1 cellular context compared by ENCODE assay signal in genomic region chr10:782751-783648, GRCh38.
TF ChIP-seq lines count a peak whose summit lies in the region.

No MANE protein-coding gene starts in this region.

TF ChIP-seq in SK-N-SH, 30 proteins besides CTCF, POLR2A, EP300 and RAD21 (continued from another document):
- TF ChIP-seq MAX (IDR thresholded peaks at IDR 0.05; ENCODE audit: low read depth) (no peak), GABPA (IDR thresholded peaks at IDR 0.05; ENCODE audit: low read depth) (no peak), SMC3 (IDR thresholded peaks at IDR 0.05; ENCODE audit: low read depth, low read length) (no peak), IRF3 (IDR thresholded peaks at IDR 0.05; ENCODE audit: low read depth, low read length) (no peak), CHD2 (IDR thresholded peaks at IDR 0.05; ENCODE audit: low read length, partially characterized antibody) (no peak), TCF12 (IDR thresholded peaks at IDR 0.05) (no peak), SIN3A (IDR thresholded peaks at IDR 0.05; ENCODE audit: borderline replicate concordance, low read depth, low read length) (no peak), USF2 (IDR thresholded peaks at IDR 0.05; ENCODE audit: borderline replicate concordance, low read depth, low read length) (no peak), FOXM1 (IDR thresholded peaks at IDR 0.05; ENCODE audit: low read depth) (no peak)
